Comparison of ENCODE assay signal across 20 cellular contexts in the genomic region with DNA sequence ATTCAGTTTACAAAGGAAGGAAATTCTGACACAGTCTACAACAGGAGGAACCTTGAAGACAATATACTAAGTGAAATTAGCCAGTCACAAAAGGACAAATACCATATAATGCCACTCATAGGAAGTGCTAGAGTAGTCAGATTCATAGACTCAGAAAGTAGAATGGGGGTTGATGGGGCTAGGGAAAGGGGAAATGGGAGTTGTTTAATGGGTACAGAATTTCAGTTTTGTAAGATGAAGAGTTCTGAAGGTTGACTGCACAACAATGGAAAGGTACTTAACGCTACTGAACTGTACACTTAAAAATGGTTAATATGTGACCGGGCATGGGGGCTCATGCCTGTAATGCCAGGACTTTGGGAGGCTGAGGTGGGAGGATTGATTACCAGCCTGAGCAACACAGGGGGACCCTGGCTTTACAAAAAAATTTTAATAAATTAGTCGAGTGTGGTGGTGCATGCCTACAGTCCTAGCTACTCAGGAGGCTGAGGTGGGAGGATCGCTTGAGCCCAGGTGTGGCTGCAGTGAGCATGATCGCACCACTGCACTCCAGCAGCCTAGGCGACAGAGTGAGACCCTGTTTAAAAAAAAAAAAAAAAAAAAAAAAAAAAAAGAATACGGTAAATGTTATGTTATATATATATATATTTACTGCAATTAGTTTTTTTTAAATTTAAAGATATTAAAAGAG. TPM values are rescaled to one million over a fixed set of nuclear protein-coding genes. Genes with fewer than 3 reads are reported as not detected.
DNase-seq lines count a peak whose midpoint lies in the region; ATAC-seq and TF ChIP-seq lines count a peak whose summit lies in the region.
"Had no signal": no experiment of that assay in that cellular context is flagged by ENCODE, and none has a peak within 500 bp of the region (broad histone marks: within the 10 kb centered on the region; RNA-seq: fewer than 3 reads in every experiment).

No MANE protein-coding gene starts in this region.

- H3K27ac ChIP-seq in H9 (ENCODE audit: insufficient read length, low read depth, low read length): no peak overlapping the region
- H3K27ac ChIP-seq: HL-60, SK-N-MC, skin epidermis, vagina had no signal

- no peaks in the 10 kb centered on the region for H3K23me2 ChIP-seq in H9 (ENCODE audit: insufficient read length, low read depth, low read length, poor library complexity, severe bottlenecking)

- no peak overlapping the region for H3K56ac ChIP-seq in H9 (ENCODE audit: insufficient read length, low read depth, low read length)

- H3K27me3 ChIP-seq in H9 (ENCODE audit: insufficient read depth, low read length): no peaks in the 10 kb centered on the region
- H3K27me3 ChIP-seq: vagina had no signal

- H2BK120ac ChIP-seq in H9 (ENCODE audit: low read depth, low read length, poor library complexity, severe bottlenecking): no peak overlapping the region

- no peaks in the 10 kb centered on the region for H3K9me3 Mint-ChIP-seq in activated T-helper 2 cell treated with anti-CD3 and anti-CD28 coated beads, Interferon-gamma antibody, Interleukin-2, Interleukin-4, amounts not matched to agents 10 μg/mL and 5 μg/mL and 100 μg/mL, durations not matched to agents 14 hours and 24 hours and 36 hours
- no peaks in the 10 kb centered on the region for H3K9me3 Mint-ChIP-seq in H9

- H3K27ac Mint-ChIP-seq in activated T-helper 2 cell treated with anti-CD3 and anti-CD28 coated beads, Interferon-gamma antibody, Interleukin-2, Interleukin-4, amounts not matched to agents 10 μg/mL and 5 μg/mL and 100 μg/mL, durations not matched to agents 14 hours and 24 hours and 36 hours: no peak overlapping the region
- H3K27ac Mint-ChIP-seq in H9: no peak overlapping the region

- no peak overlapping the region for H2AFZ ChIP-seq in H9 (ENCODE audit: low read length)

- H3K4me2 ChIP-seq in H9 (ENCODE audit: insufficient read depth, insufficient read length, low read length): no peak overlapping the region

- CTCF ChIA-PET in GM10248 (lab: Yijun Ruan, JAX): no interaction called here

- no peak overlapping the region for H3T11ph ChIP-seq in H9 (ENCODE audit: low read length)

- POLR2A ChIA-PET in GM10248 (lab: Yijun Ruan, JAX): no interaction called here

- H2BK15ac ChIP-seq in H9 (ENCODE audit: low read depth, low read length): no peak overlapping the region

- peaks cover 13% of the 10 kb centered on the region for H3K27me3 Mint-ChIP-seq in activated T-helper 2 cell treated with anti-CD3 and anti-CD28 coated beads, Interferon-gamma antibody, Interleukin-2, Interleukin-4, amounts not matched to agents 10 μg/mL and 5 μg/mL and 100 μg/mL, durations not matched to agents 14 hours and 24 hours and 36 hours (ENCODE audit: low read depth)
- H3K27me3 Mint-ChIP-seq in H9 (ENCODE audit: low read depth): no peaks in the 10 kb centered on the region

- no peaks in the 10 kb centered on the region for H3K9me3 ChIP-seq in H9 (ENCODE audit: control insufficient read depth, low read depth, low read length)
- H3K9me3 ChIP-seq: A549, vagina had no signal

- H2BK12ac ChIP-seq in H9 (ENCODE audit: insufficient read length, low read depth, low read length): no peak overlapping the region

- TF ChIP-seq CTCF in GM12865 (IDR thresholded peaks at IDR 0.05; ENCODE audit: insufficient read depth, low read depth, low read length, missing control alignments) (no peak), GM10248 (IDR thresholded peaks at IDR 0.05; ENCODE audit: control extremely low read depth, extremely low read depth, low read depth, missing control alignments) (no peak), H9 (conservative IDR thresholded peaks at IDR 0.05) (no peak)

- no peak overlapping the region for H2AK5ac ChIP-seq in H9 (ENCODE audit: insufficient read length, low read length)

- H4K8ac ChIP-seq in H9 (replicated peaks; ENCODE audit: insufficient read length, low read depth, low read length): no peak overlapping the region

- H3K14ac ChIP-seq in H9 (ENCODE audit: insufficient read depth, low read length): no peak overlapping the region

- H3K4me1 Mint-ChIP-seq in activated T-helper 2 cell treated with anti-CD3 and anti-CD28 coated beads, Interferon-gamma antibody, Interleukin-2, Interleukin-4, amounts not matched to agents 10 μg/mL and 5 μg/mL and 100 μg/mL, durations not matched to agents 14 hours and 24 hours and 36 hours (ENCODE audit: low read depth): peaks cover 4% of the 10 kb centered on the region
- H3K4me1 Mint-ChIP-seq in H9: peaks cover 0 to 3% of the 10 kb centered on the region in 2 experiments; a peak in 2 of 4 replicates

- no peaks in the 10 kb centered on the region for H3K36me3 Mint-ChIP-seq in activated T-helper 2 cell treated with anti-CD3 and anti-CD28 coated beads, Interferon-gamma antibody, Interleukin-2, Interleukin-4, amounts not matched to agents 10 μg/mL and 5 μg/mL and 100 μg/mL, durations not matched to agents 14 hours and 24 hours and 36 hours (ENCODE audit: low read depth)
- H3K36me3 Mint-ChIP-seq in H9 (ENCODE audit: insufficient read depth in 1 of 3, low read depth in 3 of 3): no peaks in the 10 kb centered on the region

- intact Hi-C loops in activated T-helper 2 cell treated with anti-CD3 and anti-CD28 coated beads, Interferon-gamma antibody, Interleukin-2, Interleukin-4, amounts not matched to agents 10 μg/mL and 5 μg/mL and 100 μg/mL, durations not matched to agents 14 hours and 24 hours and 36 hours (cut with micrococcal nuclease): no loop called here

- H4K5ac ChIP-seq in H9 (ENCODE audit: insufficient read length, low read depth, low read length): no peak overlapping the region

- no peak overlapping the region for H4K91ac ChIP-seq in H9 (ENCODE audit: insufficient read length, low read depth, low read length)

- no peak overlapping the region for H2BK20ac ChIP-seq in H9 (ENCODE audit: low read depth, low read length, poor library complexity, severe bottlenecking)

- H4K20me1 ChIP-seq in H9 (ENCODE audit: control insufficient read depth, insufficient read depth, insufficient read length): no peaks in the 10 kb centered on the region

- no peak overlapping the region for H3K23ac ChIP-seq in H9 (ENCODE audit: insufficient read length, low read depth, low read length)

- no peaks in the 10 kb centered on the region for H3K4me1 ChIP-seq in H9 (ENCODE audit: insufficient read depth, low read length)
- H3K4me1 ChIP-seq: vagina had no signal

- H3K9ac ChIP-seq in H9 (ENCODE audit: extremely low read depth, insufficient read length, low read length): no peak overlapping the region

- no peak overlapping the region for H2BK5ac ChIP-seq in H9 (ENCODE audit: insufficient read length, low read length)

- WGBS in H9 (ENCODE audit: extremely low coverage, insufficient read length, low lambda C conversion rate): no CpG with 5 or more reads among the region's 7 CpGs

- no peaks in the 10 kb centered on the region for H3K79me2 ChIP-seq in H9 (ENCODE audit: insufficient read depth, low read length)

- ATAC-seq in GM19455 (IDR thresholded peaks at IDR 0.05; ENCODE audit: unreplicated experiment) (peak; percentile 80), HG02678 (IDR thresholded peaks at IDR 0.05; ENCODE audit: unreplicated experiment) (peak; percentile 57), HG03565 (IDR thresholded peaks at IDR 0.05; ENCODE audit: unreplicated experiment) (peak; percentile 67)

- no peaks in the 10 kb centered on the region for H3K79me1 ChIP-seq in H9 (ENCODE audit: insufficient read depth, low read depth, low read length, poor library complexity, severe bottlenecking)

- no peak overlapping the region for H3K18ac ChIP-seq in H9 (ENCODE audit: insufficient read length, low read depth, low read length)

- no peak overlapping the region for H3K4me3 ChIP-seq in GM12865 (ENCODE audit: low read depth, low read length)
- H3K4me3 ChIP-seq: A549, SK-N-MC, skin epidermis, vagina had no signal

- H3K4me3 Mint-ChIP-seq in activated T-helper 2 cell treated with anti-CD3 and anti-CD28 coated beads, Interferon-gamma antibody, Interleukin-2, Interleukin-4, amounts not matched to agents 10 μg/mL and 5 μg/mL and 100 μg/mL, durations not matched to agents 14 hours and 24 hours and 36 hours (ENCODE audit: low read depth): no peak overlapping the region
- H3K4me3 Mint-ChIP-seq in H9: no peak overlapping the region; a peak in 1 of 5 replicates

- no peak overlapping the region for H3K4ac ChIP-seq in H9 (ENCODE audit: low read depth, low read length)

- DNase-seq in GM12865 (ENCODE audit: low read depth) (peak; percentile 11), NCI-H1694 treated with DMSO at 0.1 percent for 48 hours (lab: John Stamatoyannopoulos, UW) (no peak), GM10248 (ENCODE audit: extremely low spot score) (no peak), H9 (no peak)
- no peak for DNase-seq in activated T-helper 2 cell treated with anti-CD3 and anti-CD28 coated beads, Interferon-gamma antibody, Interleukin-2, Interleukin-4, amounts not matched to agents 10 μg/mL and 5 μg/mL and 100 μg/mL, durations not matched to agents 14 hours and 24 hours and 36 hours (ENCODE audit: low spot score)
- DNase-seq: activated CD8-positive, alpha-beta memory T cell treated with anti-CD3 and anti-CD28 coated beads for 24 hours; activated gamma-delta T cell treated with Interleukin-2 at 50 U/mL for 16 hours; glutamatergic neuron; KG1; NCI-H345; stimulated activated naive CD4-positive, alpha-beta T cell treated with Interleukin-2 at 50 U/mL for 16 hours had no signal

RNA-seq across cellular contexts. Expression of gene SLC15A1, which starts 45.0 kb away (rescaled TPM):
- total RNA-seq in activated T-helper 2 cell treated with anti-CD3 and anti-CD28 coated beads, Interferon-gamma antibody, Interleukin-2, Interleukin-4, amounts not matched to agents 10 μg/mL and 5 μg/mL and 100 μg/mL, durations not matched to agents 14 hours and 24 hours and 36 hours: not detected in 2 replicates
- total RNA-seq in H9 (2021): 1.9 and 2.0 TPM in 2 replicates
- total RNA-seq: astrocyte had no signal
